In genomic region chr2:186589733-186590537, GRCh38 we compare ENCODE assay signal across 1 cellular context.
A peak's percentile ranks its signal among the peaks of the same experiment; 100 is the strongest.
TF ChIP-seq lines count a peak whose summit lies in the region.

Gene ITGAV (plus strand): TSS chr2:186590056. CDS start chr2:186590339, 283 bp downstream.

TF ChIP-seq in GM12878, 131 proteins besides CTCF, POLR2A, EP300 and RAD21 (continued from another document):
- TF ChIP-seq ZNF687 (IDR thresholded peaks at IDR 0.05) (peak; percentile 50; the same call in 1 of the 2 replicates), EGR1 (IDR thresholded peaks at IDR 0.05; ENCODE audit: borderline replicate concordance in 1 of 2, low read depth in 2 of 2, low read length in 2 of 2) (peak in 1 of 2 experiments; percentile 50; a peak in 1 of 3 replicates), ZBTB40 (IDR thresholded peaks at IDR 0.05; ENCODE audit: borderline replicate concordance) (peak; percentile 14; the same call in 1 of the 2 replicates), RELA (IDR thresholded peaks at IDR 0.05; ENCODE audit: borderline replicate concordance, partially characterized antibody) (peak; percentile 32), SPI1 (IDR thresholded peaks at IDR 0.05; ENCODE audit: borderline replicate concordance, insufficient read depth, low read depth, low read length) (peak; percentile 67), POLR2AphosphoS5 (IDR thresholded peaks at IDR 0.05; ENCODE audit: low read length) (peak; percentile 89), NBN (IDR thresholded peaks at IDR 0.05) (peak; percentile 53; the same call in 1 of the 2 replicates), TCF12 (IDR thresholded peaks at IDR 0.05; ENCODE audit: low read depth, low read length) (peak; percentile 27; the same call in 1 of the 2 replicates), TARDBP (IDR thresholded peaks at IDR 0.05; ENCODE audit: borderline replicate concordance) (no peak)
- TF ChIP-seq, protein P1, sequence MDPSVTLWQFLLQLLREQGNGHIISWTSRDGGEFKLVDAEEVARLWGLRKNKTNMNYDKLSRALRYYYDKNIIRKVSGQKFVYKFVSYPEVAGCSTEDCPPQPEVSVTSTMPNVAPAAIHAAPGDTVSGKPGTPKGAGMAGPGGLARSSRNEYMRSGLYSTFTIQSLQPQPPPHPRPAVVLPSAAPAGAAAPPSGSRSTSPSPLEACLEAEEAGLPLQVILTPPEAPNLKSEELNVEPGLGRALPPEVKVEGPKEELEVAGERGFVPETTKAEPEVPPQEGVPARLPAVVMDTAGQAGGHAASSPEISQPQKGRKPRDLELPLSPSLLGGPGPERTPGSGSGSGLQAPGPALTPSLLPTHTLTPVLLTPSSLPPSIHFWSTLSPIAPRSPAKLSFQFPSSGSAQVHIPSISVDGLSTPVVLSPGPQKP (IDR thresholded peaks at IDR 0.05; ENCODE audit: low read depth, low read length), result peak; percentile 21; the same call in 1 of the 2 replicates
TF ChIP-seq in GM12878: peak in this region for 44.
